19 cellular contexts compared by ENCODE assay signal in the genomic region with DNA sequence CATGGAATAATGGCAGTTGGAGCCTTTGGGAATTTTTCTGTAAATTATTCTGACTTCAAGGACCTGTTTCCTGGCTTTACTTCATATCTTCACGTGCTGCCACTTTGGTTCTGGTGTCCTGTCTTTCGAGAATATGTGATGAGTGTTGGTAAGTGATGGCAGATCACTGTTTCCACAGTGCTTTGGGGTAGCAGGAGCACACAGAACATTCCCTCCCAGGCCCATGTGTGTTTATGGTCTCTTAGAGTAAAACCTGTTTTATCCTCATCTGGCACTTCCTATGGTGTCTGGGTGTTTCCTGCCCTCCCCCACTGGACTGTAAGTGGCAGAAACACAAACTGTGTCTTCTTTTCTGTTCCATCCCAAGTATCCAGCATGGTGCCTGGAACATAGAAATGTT. TPM values are rescaled to one million over a fixed set of nuclear protein-coding genes. Genes with fewer than 3 reads are reported as not detected.
"Had no signal": no experiment of that assay in that cellular context is flagged by ENCODE, and none has a peak within 500 bp of the region (broad histone marks: within the 10 kb centered on the region; RNA-seq: fewer than 3 reads in every experiment).

No MANE protein-coding gene starts in this region.

- H3K4me3 ChIP-seq: mucosa of descending colon, thyroid gland had no signal

- H3K27ac ChIP-seq: parathyroid adenoma, thyroid gland had no signal

- H3K27me3 ChIP-seq: thyroid gland had no signal

- H3K4me1 ChIP-seq: thyroid gland had no signal

- ATAC-seq: mucosa of descending colon; naive thymus-derived CD8-positive, alpha-beta T cell; stimulated activated memory B cell treated with anti-CD40 and anti-IgM and Interleukin-4, amounts not matched to agents 10 μg/mL and 1 μg/mL and 100 μg/mL, for 72 hours had no signal

- DNase-seq: activated CD4-positive, alpha-beta T cell treated with anti-CD3 and anti-CD28 coated beads, Interleukin-2, amount 50 U/mL, for 4 hours; activated CD4-positive, CD25-positive, alpha-beta regulatory T cell treated with anti-CD3 and anti-CD28 coated beads, Interleukin-2, amount 50 U/mL, for 72 hours; activated naive CD4-positive, alpha-beta T cell; activated naive CD8-positive, alpha-beta T cell treated with anti-CD3 and anti-CD28 coated beads, Interleukin-2, amount 10 ng/mL, durations not matched to agents 7 days and 5 days; activated T-cell treated with anti-CD3 and anti-CD28 coated beads for 4 hours; cerebellar nuclear complex; endodermal cell; mammary epithelial cell; mucosa of descending colon; naive thymus-derived CD8-positive, alpha-beta T cell; stimulated activated CD4-positive, alpha-beta T cell treated with anti-CD3 and anti-CD28 coated beads, Interleukin-2, amount 100 ng/mL, for 48 hours; thyroid gland had no signal

- H3K36me3 ChIP-seq: thyroid gland had no signal

- FAIRE-seq: islet of Langerhans, urothelium cell line had no signal

- H2AFZ ChIP-seq: parathyroid adenoma had no signal

- H3K79me2 ChIP-seq: parathyroid adenoma had no signal

- H3K9me3 ChIP-seq: mucosa of descending colon, thyroid gland had no signal

RNA-seq across cellular contexts. Expression of gene MOGAT1, which starts 17.9 kb away (rescaled TPM):
- total RNA-seq: activated naive CD8-positive, alpha-beta T cell treated with anti-CD3 and anti-CD28 coated beads, Interleukin-2, amount 10 ng/mL, durations not matched to agents 7 days and 5 days; dermis microvascular lymphatic vessel endothelial cell; endodermal cell; epithelial cell of proximal tubule; mammary epithelial cell; naive thymus-derived CD8-positive, alpha-beta T cell; skeletal muscle tissue; thyroid gland had no signal
